ENCODE assay signal across 11 cellular contexts in genomic region chr7:28329616-28330373, GRCh38.
DNase-seq lines count a peak whose midpoint lies in the region; ATAC-seq, FAIRE-seq and TF ChIP-seq lines count a peak whose summit lies in the region.
"Had no signal": no experiment of that assay in that cellular context is flagged by ENCODE, and none has a peak within 500 bp of the region (broad histone marks: within the 10 kb centered on the region; RNA-seq: fewer than 3 reads in every experiment).

No MANE protein-coding gene starts in this region.

- TF ChIP-seq EP300 in HepG2 (IDR thresholded peaks at IDR 0.05; ENCODE audit: low read depth in 2 of 2, low read length in 2 of 2) (no peak), HepG2 (CRISPR knock-in tag; IDR thresholded peaks at IDR 0.05; ENCODE audit: borderline replicate concordance) (no peak)

- H3K4me1 ChIP-seq in lower lobe of right lung (no peaks in the 10 kb centered on the region), HepG2 (ENCODE audit: insufficient read depth, low read length) (no peaks in the 10 kb centered on the region)

- no peaks in the 10 kb centered on the region for H3K79me2 ChIP-seq in SU-DHL-6 (ENCODE audit: insufficient read depth, low read length)
- no peaks in the 10 kb centered on the region for H3K79me2 ChIP-seq in HepG2 (ENCODE audit: insufficient read depth, low read length)

- POLR2A ChIA-PET in HepG2 (lab: Yijun Ruan, JAX), result no interaction called here

- H4K20me1 ChIP-seq in SU-DHL-6 (ENCODE audit: low read depth, low read length) (no peaks in the 10 kb centered on the region), HepG2 (ENCODE audit: insufficient read depth, low read length) (no peaks in the 10 kb centered on the region)

- H3K9me3 ChIP-seq in SU-DHL-6 (ENCODE audit: insufficient read depth, low read length) (no peaks in the 10 kb centered on the region; the same call in 1 of the 2 replicates), lower lobe of right lung (no peaks in the 10 kb centered on the region), HepG2 (ENCODE audit: low read length) (no peaks in the 10 kb centered on the region)

- H2AFZ ChIP-seq in SU-DHL-6 (ENCODE audit: low read depth, low read length, severe bottlenecking) (no peak overlapping the region), HepG2 (ENCODE audit: low read length) (no peak overlapping the region)

- no peaks in the 10 kb centered on the region for H3K36me3 ChIP-seq in SU-DHL-6 (ENCODE audit: low read length)
- no peaks in the 10 kb centered on the region for H3K36me3 ChIP-seq in lower lobe of right lung
- H3K36me3 ChIP-seq in HepG2 (replicated peaks in 1 of 2; ENCODE audit: control insufficient read depth in 1 of 2, insufficient read depth in 2 of 2, low read length in 2 of 2), result no peaks in the 10 kb centered on the region

- DNase-seq in COLO668 (lab: John Stamatoyannopoulos, UW; ENCODE audit: unreplicated experiment) (peak; percentile 48), lower lobe of right lung (no peak), Ammon's horn (ENCODE audit: low spot score) (no peak), substantia nigra (lab: John Stamatoyannopoulos, UW) (no peak), NCI-H526 (lab: John Stamatoyannopoulos, UW) (no peak), HepG2 (ENCODE audit: low spot score) (no peak)
- DNase-seq: activated gamma-delta T cell treated with Interleukin-2 at 50 U/mL for 16 hours; stimulated activated CD4-positive, alpha-beta T cell treated with anti-CD3 and anti-CD28 coated beads, Interleukin-4, amount 100 ng/mL, for 24 hours had no signal

- no peaks in the 10 kb centered on the region for H3K9me2 ChIP-seq in SU-DHL-6 (replicated peaks; ENCODE audit: insufficient read depth, low read length)

- no peak for TF ChIP-seq RAD21 in HepG2 (CRISPR knock-in tag; IDR thresholded peaks at IDR 0.05)

- ATAC-seq in HG02885 (IDR thresholded peaks at IDR 0.05; ENCODE audit: poor library complexity, unreplicated experiment), result peak; percentile 52
- ATAC-seq in lower lobe of right lung, result peak; percentile 11 to 33
- ATAC-seq in HepG2, result no peak

- intact Hi-C loops in lower lobe of right lung (cut with DNase I) (no loop called here), HepG2 (cut with micrococcal nuclease; ENCODE audit: unreplicated experiment) (no loop called here)

- in situ Hi-C loops in HepG2 (cut with HindIII; ENCODE audit: extremely low pct_ligation_motif_present, low pct_unique_long_range_greater_than_20kb), result no loop called here

- H3K4me2 ChIP-seq in SU-DHL-6 (ENCODE audit: low read depth, low read length, poor library complexity, severe bottlenecking) (peak overlapping the region; percentile 2), HepG2 (ENCODE audit: low read depth, low read length) (no peak overlapping the region)

- TF ChIP-seq CTCF in SU-DHL-6 (IDR thresholded peaks at IDR 0.05; ENCODE audit: insufficient read depth, low read length, poor library complexity, severe bottlenecking), result no peak
- TF ChIP-seq CTCF in lower lobe of right lung (IDR thresholded peaks at IDR 0.05), result no peak
- no peak for TF ChIP-seq CTCF in HepG2 (CRISPR knock-in tag; IDR thresholded peaks at IDR 0.05)

- H3K4me3 ChIP-seq in SU-DHL-6 (ENCODE audit: insufficient read depth, low read length, poor library complexity, severe bottlenecking) (no peak overlapping the region), lower lobe of right lung (no peak overlapping the region), HepG2 (replicated peaks in 1 of 3; ENCODE audit: insufficient read depth in 1 of 3, low read depth in 2 of 3, low read length in 3 of 3) (no peak overlapping the region)
- H3K4me3 ChIP-seq: SK-N-MC had no signal

- TF ChIP-seq POLR2A in HepG2 (IDR thresholded peaks at IDR 0.05; ENCODE audit: insufficient read depth in 1 of 2, low read depth in 2 of 2, low read length in 2 of 2), result no peak

- WGBS in HepG2 (ENCODE audit: low lambda C conversion rate), result 36% methylated on average over 5 of the region's 6 CpGs

- CTCF ChIA-PET in HepG2 (lab: Yijun Ruan, JAX; ENCODE audit: low intra/inter-chr PET ratio, low total read pairs), result no interaction called here

- FAIRE-seq in HepG2 (lab: Jason Lieb, UNC), result no peak

- no TSS peak for BruUV-seq in HepG2 (replicated peaks; lab: Mats Ljungman, UMichigan)

- H3K27me3 ChIP-seq in SU-DHL-6 (ENCODE audit: low read length) (no peaks in the 10 kb centered on the region), lower lobe of right lung (ENCODE audit: low read depth) (no peaks in the 10 kb centered on the region), HepG2 (ENCODE audit: control insufficient read depth in 1 of 2, insufficient read depth in 2 of 2, low read length in 2 of 2) (no peaks in the 10 kb centered on the region)

- H3K9ac ChIP-seq in SU-DHL-6 (ENCODE audit: low read length), result no peak overlapping the region
- no peak overlapping the region for H3K9ac ChIP-seq in HepG2 (ENCODE audit: insufficient read depth, low read depth, low read length)

- H3K27ac ChIP-seq in SU-DHL-6 (ENCODE audit: low read depth, low read length), result no peak overlapping the region
- H3K27ac ChIP-seq in lower lobe of right lung, result no peak overlapping the region
- H3K27ac ChIP-seq in substantia nigra (ENCODE audit: low read depth, low read length, poor library complexity, severe bottlenecking), result no peak overlapping the region
- no peak overlapping the region for H3K27ac ChIP-seq in HepG2 (ENCODE audit: extremely low read length, insufficient read depth, low read length)
- H3K27ac ChIP-seq: SK-N-MC had no signal

- H3F3A ChIP-seq in SU-DHL-6 (ENCODE audit: insufficient read depth), result no peaks in the 10 kb centered on the region

TF ChIP-seq in HepG2, 621 proteins besides CTCF, POLR2A, EP300 and RAD21:
- TF ChIP-seq NR2F2 (IDR thresholded peaks at IDR 0.05; ENCODE audit: borderline replicate concordance, low read depth) (no peak), HMGXB4 (CRISPR knock-in tag; IDR thresholded peaks at IDR 0.05; ENCODE audit: borderline replicate concordance in 1 of 2, low read depth in 1 of 2) (no peak), TMF1 (CRISPR knock-in tag; IDR thresholded peaks at IDR 0.05; ENCODE audit: low read depth) (no peak), ZNF296 (CRISPR knock-in tag; conservative IDR thresholded peaks at IDR 0.05) (no peak), IRF1 (CRISPR knock-in tag; IDR thresholded peaks at IDR 0.05; ENCODE audit: low read depth) (no peak)
